ENCODE assay signal across 15 cellular contexts in the genomic region with DNA sequence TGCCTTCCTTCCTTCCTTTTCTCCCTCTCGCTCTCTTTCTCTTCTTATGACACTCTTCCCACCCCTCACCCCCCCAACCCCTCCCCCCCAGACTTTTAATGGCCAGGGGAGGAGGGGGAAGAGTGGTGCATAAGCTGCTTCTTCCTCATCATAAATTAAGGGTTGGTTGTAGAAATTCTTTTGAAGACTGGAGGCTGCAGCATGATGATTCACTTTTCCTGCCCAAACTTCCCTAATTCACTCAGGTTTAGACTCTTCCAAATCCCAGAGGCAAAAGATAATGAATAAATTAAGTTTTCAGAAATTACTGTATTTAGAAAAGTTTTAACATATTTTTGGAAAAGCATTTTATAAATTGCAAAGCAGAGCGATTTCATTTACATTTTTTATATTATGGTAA.
"Had no signal": no experiment of that assay in that cellular context is flagged by ENCODE, and none has a peak within 500 bp of the region (broad histone marks: within the 10 kb centered on the region; RNA-seq: fewer than 3 reads in every experiment).

No MANE protein-coding gene starts in this region.

- H3K36me3 Mint-ChIP-seq: activated naive CD4-positive, alpha-beta T cell treated with anti-CD3 and anti-CD28 coated beads, Interleukin-2, amount 50 U/mL, for 24 hours; naive B cell had no signal

- H3K27ac Mint-ChIP-seq: activated naive CD4-positive, alpha-beta T cell treated with anti-CD3 and anti-CD28 coated beads, Interleukin-2, amount 50 U/mL, for 24 hours had no signal

- H3K4me1 Mint-ChIP-seq: central memory CD8-positive, alpha-beta T cell had no signal

- H3K4me3 Mint-ChIP-seq: activated naive CD4-positive, alpha-beta T cell treated with anti-CD3 and anti-CD28 coated beads, Interleukin-2, amount 50 U/mL, for 24 hours; central memory CD8-positive, alpha-beta T cell; naive B cell had no signal

- H3K9me3 Mint-ChIP-seq: activated naive CD4-positive, alpha-beta T cell treated with anti-CD3 and anti-CD28 coated beads, Interleukin-2, amount 50 U/mL, for 24 hours; central memory CD8-positive, alpha-beta T cell had no signal

- ATAC-seq: body of pancreas, gastrocnemius medialis, heart right ventricle had no signal

- H3K4me3 ChIP-seq: body of pancreas, gastrocnemius medialis, heart right ventricle, right atrium auricular region, skin epidermis, thyroid gland had no signal

- H3K27me3 Mint-ChIP-seq: activated naive CD4-positive, alpha-beta T cell treated with anti-CD3 and anti-CD28 coated beads, Interleukin-2, amount 50 U/mL, for 24 hours; naive B cell had no signal

- DNase-seq: activated CD4-positive, alpha-beta T cell treated with anti-CD3 and anti-CD28 coated beads, Interleukin-2, amount 50 U/mL, for 4 hours; activated CD4-positive, CD25-positive, alpha-beta regulatory T cell treated with anti-CD3 and anti-CD28 coated beads, Interleukin-2, amount 50 U/mL, for 72 hours; activated effector memory CD4-positive, alpha-beta T cell treated with Interleukin-2 at 50 U/mL for 16 hours; activated T-cell treated with anti-CD3 and anti-CD28 coated beads, Interleukin-2, amount 50 U/mL, for 1 hour; amniotic stem cell; body of pancreas; effector memory CD4-positive, alpha-beta T cell; gastrocnemius medialis; heart right ventricle; naive B cell; thyroid gland had no signal
